ENCODE assay signal across 8 cellular contexts in genomic region chr1:118185083-118185899, GRCh38. TPM values are rescaled to one million over a fixed set of nuclear protein-coding genes. Genes with fewer than 3 reads are reported as not detected.
DNase-seq lines count a peak whose midpoint lies in the region; ATAC-seq and TF ChIP-seq lines count a peak whose summit lies in the region.

Gene SPAG17, minus strand, starts transcription at chr1:118185228. Its CDS starts 71 bp downstream, at chr1:118185157.

- peak; percentile 33 for DNase-seq in stimulated activated CD4-positive, alpha-beta T cell treated with anti-CD3 and anti-CD28 coated beads, Interleukin-15, amount 100 ng/mL, for 24 hours
- no peak for DNase-seq in stimulated activated CD4-positive, alpha-beta T cell treated with anti-CD3 and anti-CD28 coated beads, Interleukin-4, amount 100 ng/mL, for 4 hours
- DNase-seq in SK-N-DZ (ENCODE audit: low spot score) (peak; percentile 39), fibroblast of the conjunctiva (ENCODE audit: low read depth) (peak; percentile 42), NCI-H1092 treated with DMSO at 0.1 percent for 48 hours (lab: John Stamatoyannopoulos, UW) (no peak)

- peak within 1 kb of the TSS; percentile 28 for H2AFZ ChIP-seq in neural cell (ENCODE audit: low read depth, low read length)

- no peak for TF ChIP-seq RAD21 in neural cell (conservative IDR thresholded peaks at IDR 0.05)

- no peaks in the 10 kb centered on the region for H3K27me3 ChIP-seq in neural cell (ENCODE audit: insufficient read depth, low read depth, low read length)

- H3K9ac ChIP-seq in neural cell (ENCODE audit: low read length), result no peak within 1 kb of the TSS

- TF ChIP-seq EP300 in neural cell (conservative IDR thresholded peaks at IDR 0.05; ENCODE audit: poor library complexity, severe bottlenecking), result no peak

- H3K4me3 ChIP-seq in neural cell (ENCODE audit: low read length), result peak within 1 kb of the TSS; percentile 57

- H3K36me3 ChIP-seq in neural cell (ENCODE audit: insufficient read depth, low read length), result no peaks in the 10 kb centered on the region

- no peak for TF ChIP-seq CTCF in neural cell (IDR thresholded peaks at IDR 0.05; ENCODE audit: poor library complexity, severe bottlenecking)

- H3K27ac ChIP-seq in neural cell (ENCODE audit: low read length), result no peak within 1 kb of the TSS

- no peak within 1 kb of the TSS for H3K4me2 ChIP-seq in neural cell (ENCODE audit: low read length)

- no peaks in the 10 kb centered on the region for H3K9me2 ChIP-seq in neural cell (ENCODE audit: insufficient read depth, low read length)

- no peaks in the 10 kb centered on the region for H4K20me1 ChIP-seq in neural cell (ENCODE audit: insufficient read depth)

- no peaks in the 10 kb centered on the region for H3F3A ChIP-seq in neural cell (ENCODE audit: insufficient read depth, low read length, poor library complexity, severe bottlenecking)

- no peak for ATAC-seq in HG03095 (IDR thresholded peaks at IDR 0.05; ENCODE audit: unreplicated experiment)
- ATAC-seq in HG02798 (IDR thresholded peaks at IDR 0.05; ENCODE audit: poor library complexity, unreplicated experiment), result no peak

- H3K9me3 ChIP-seq in neural cell (ENCODE audit: low read length), result no peaks in the 10 kb centered on the region

- H3K79me2 ChIP-seq in neural cell (replicated peaks; ENCODE audit: insufficient read depth, low read length), result no peaks in the 10 kb centered on the region

TF ChIP-seq in neural cell, 6 proteins besides CTCF, POLR2A, EP300 and RAD21:
- no peak for TF ChIP-seq MXI1 (conservative IDR thresholded peaks at IDR 0.05; ENCODE audit: poor library complexity, severe bottlenecking)
- no peak for TF ChIP-seq TAF1 (IDR thresholded peaks at IDR 0.05; ENCODE audit: low read depth)
- TF ChIP-seq SMC3 (conservative IDR thresholded peaks at IDR 0.05; ENCODE audit: poor library complexity), result no peak
- no peak for TF ChIP-seq POLR2AphosphoS5 (IDR thresholded peaks at IDR 0.05)
- no peak for TF ChIP-seq EZH2 (IDR thresholded peaks at IDR 0.05; ENCODE audit: borderline replicate concordance, insufficient read depth, low read length, poor library complexity, severe bottlenecking)
- TF ChIP-seq REST (IDR thresholded peaks at IDR 0.05; ENCODE audit: borderline replicate concordance), result no peak
TF ChIP-seq in neural cell: peak in this region for 0.

RNA-seq across cellular contexts. Expression of gene SPAG17, which starts in this region (rescaled TPM):
- polyA plus RNA-seq in SK-N-DZ (2014; cell fraction: cytosol; rRNA removed), result not detected in 2 replicates
- polyA plus RNA-seq in SK-N-DZ (2014; cell fraction: nucleus; rRNA removed), result not detected in 2 replicates
- polyA plus RNA-seq in neural cell, result 0.14 and 0.25 TPM in 2 replicates
- 0.12 TPM in 1 of 2 replicates, not detected in the other for polyA minus RNA-seq in neural cell

Comparison
In these comparisons a context has a peak if more than half of its experiments do, and no peak if none do; other contexts are left out.
1. DNase-seq: peak in stimulated activated CD4-positive, alpha-beta T cell treated with anti-CD3 and anti-CD28 coated beads, Interleukin-15, amount 100 ng/mL, for 24 hours (single experiment), SK-N-DZ (single experiment) and fibroblast of the conjunctiva (single experiment); none in stimulated activated CD4-positive, alpha-beta T cell treated with anti-CD3 and anti-CD28 coated beads, Interleukin-4, amount 100 ng/mL, for 4 hours (0 of 2) and NCI-H1092 treated with DMSO at 0.1 percent for 48 hours (single experiment).